1 cellular context compared by ENCODE assay signal in genomic region chr16:49838639-49839461, GRCh38.
TF ChIP-seq lines count a peak whose summit lies in the region.

No MANE protein-coding gene starts in this region.

TF ChIP-seq in HepG2, 621 proteins besides CTCF, POLR2A, EP300 and RAD21:
- peak; percentile 24 for TF ChIP-seq HNRNPK (IDR thresholded peaks at IDR 0.05; ENCODE audit: low read depth, low read length, poor library complexity, severe bottlenecking)
- no peak for TF ChIP-seq ZUFSP (CRISPR knock-in tag; IDR thresholded peaks at IDR 0.05; ENCODE audit: borderline replicate concordance)
